Comparison of ENCODE assay signal across 15 cellular contexts in genomic region chr3:55169161-55169560, GRCh38.
DNase-seq lines count a peak whose midpoint lies in the region; FAIRE-seq and TF ChIP-seq lines count a peak whose summit lies in the region.
"Had no signal": no experiment of that assay in that cellular context is flagged by ENCODE, and none has a peak within 500 bp of the region (broad histone marks: within the 10 kb centered on the region; RNA-seq: fewer than 3 reads in every experiment).

No MANE protein-coding gene starts in this region.

- H3K9me3 Mint-ChIP-seq in MCF 10A (ENCODE audit: unreplicated experiment) (no peaks in the 10 kb centered on the region), mesothelial cell of epicardium (peaks cover 11% of the 10 kb centered on the region)

- H3K27ac ChIP-seq in breast epithelium (no peak overlapping the region), SJSA1 (peak overlapping the region; percentile 90), kidney (ENCODE audit: low read depth in 2 of 2, low read length in 2 of 2) (no peak overlapping the region)

- peaks cover 47% of the 10 kb centered on the region for H3K4me1 Mint-ChIP-seq in MCF 10A (ENCODE audit: insufficient read depth, unreplicated experiment)
- peaks cover 31% of the 10 kb centered on the region for H3K4me1 Mint-ChIP-seq in mesothelial cell of epicardium

- H3K27me3 Mint-ChIP-seq in MCF 10A (ENCODE audit: insufficient read depth, unreplicated experiment) (no peaks in the 10 kb centered on the region), mesothelial cell of epicardium (ENCODE audit: low read depth) (no peaks in the 10 kb centered on the region)

- intact Hi-C loops in MCF 10A (cut with micrococcal nuclease) (loop anchor here (1.0 to 10.0 kb wide), 7 partner anchors 9 to 742 kb away; no protein-coding TSS in a partner anchor), breast epithelium (cut with DNase I; ENCODE audit: low total_unique reads) (no loop called here), kidney (cut with DNase I) (no loop called here)

- CTCF ChIA-PET in MCF 10A (lab: Yijun Ruan, JAX), result interaction anchor here (0.7 to 2.9 kb wide), 9 partner anchors 9 to 738 kb away, joined by 3 to 20 read pairs (median 3); partner anchors contain the start of gene WNT5A

- no TSS peak for BruUV-seq in MCF 10A (replicated peaks; lab: Mats Ljungman, UMichigan)

- peak overlapping the region; percentile 42 for H3K4me3 Mint-ChIP-seq in MCF 10A (ENCODE audit: unreplicated experiment)
- H3K4me3 Mint-ChIP-seq in mesothelial cell of epicardium, result no peak overlapping the region

- H3K4me1 ChIP-seq in breast epithelium, result no peaks in the 10 kb centered on the region
- peaks cover 64% of the 10 kb centered on the region for H3K4me1 ChIP-seq in SJSA1 (replicated peaks)
- no peaks in the 10 kb centered on the region for H3K4me1 ChIP-seq in kidney (ENCODE audit: control insufficient read depth in 1 of 2, insufficient read depth in 1 of 2, low read depth in 1 of 2, low read length in 2 of 2)

- H3K9me3 ChIP-seq in breast epithelium, result no peaks in the 10 kb centered on the region
- no peaks in the 10 kb centered on the region for H3K9me3 ChIP-seq in SJSA1 (replicated peaks)
- no peaks in the 10 kb centered on the region for H3K9me3 ChIP-seq in kidney (ENCODE audit: control insufficient read depth in 1 of 2, low read length in 2 of 2)

- no peak for FAIRE-seq in kidney (lab: Jason Lieb, UNC)
- FAIRE-seq: K562 had no signal

- H3K27me3 ChIP-seq in breast epithelium, result no peaks in the 10 kb centered on the region
- no peaks in the 10 kb centered on the region for H3K27me3 ChIP-seq in SJSA1 (replicated peaks)

- DNase-seq in MCF 10A (ENCODE audit: unreplicated experiment) (peak; percentile 72), breast epithelium (ENCODE audit: low spot score in 2 of 2) (no peak), SJSA1 (ENCODE audit: low read depth in 1 of 2, low spot score in 2 of 2) (no peak), mesothelial cell of epicardium (ENCODE audit: low spot score in 2 of 2, unreplicated experiment in 2 of 2) (no peak), cerebellar cortex (ENCODE audit: low spot score) (no peak), kidney (no peak), globus pallidus (ENCODE audit: low spot score) (no peak), COLO829 (ENCODE audit: low spot score) (no peak)
- DNase-seq: 8988T, C1 segment of cervical spinal cord, MV-4-11, NCI-H1417, NCI-H1930, NCI-H446 had no signal

- POLR2A ChIA-PET in MCF 10A (lab: Yijun Ruan, JAX), result interaction anchor here (0.5 to 1.8 kb wide), 6 partner anchors 8 to 1231 kb away, joined by 3 to 7 read pairs (median 4); no protein-coding TSS in a partner anchor

- H3K36me3 ChIP-seq in breast epithelium, result no peaks in the 10 kb centered on the region
- H3K36me3 ChIP-seq in SJSA1, result no peaks in the 10 kb centered on the region
- no peaks in the 10 kb centered on the region for H3K36me3 ChIP-seq in kidney (ENCODE audit: control insufficient read depth in 1 of 2, insufficient read depth in 2 of 2, low read length in 2 of 2)

- H3K27ac Mint-ChIP-seq in MCF 10A (ENCODE audit: low read depth, unreplicated experiment) (peak overlapping the region; percentile 99), mesothelial cell of epicardium (peak overlapping the region; percentile 84)

- H3K36me3 Mint-ChIP-seq in MCF 10A (ENCODE audit: insufficient read depth, unreplicated experiment) (no peaks in the 10 kb centered on the region), mesothelial cell of epicardium (peaks cover 1% of the 10 kb centered on the region)

- H3K4me3 ChIP-seq in breast epithelium, result no peak overlapping the region
- no peak overlapping the region for H3K4me3 ChIP-seq in SJSA1
- no peak overlapping the region for H3K4me3 ChIP-seq in kidney (ENCODE audit: low read length in 2 of 2)
- H3K4me3 ChIP-seq: K562 had no signal

- no peak overlapping the region for H3K9ac ChIP-seq in kidney (ENCODE audit: low read length in 2 of 2)

- TF ChIP-seq CTCF in MCF 10A (IDR thresholded peaks at IDR 0.05; ENCODE audit: unreplicated experiment) (no peak), breast epithelium (IDR thresholded peaks at IDR 0.05) (no peak), mesothelial cell of epicardium (IDR thresholded peaks at IDR 0.05; ENCODE audit: unreplicated experiment) (no peak), kidney (IDR thresholded peaks at IDR 0.05; ENCODE audit: borderline replicate concordance, extremely low read depth, insufficient read depth) (no peak)

- no peak for TF ChIP-seq POLR2A in breast epithelium (IDR thresholded peaks at IDR 0.05)
